In genomic region chr6:27650620-27651370, GRCh38 we compare ENCODE assay signal across 9 cellular contexts.
DNase-seq lines count a peak whose midpoint lies in the region; ATAC-seq and TF ChIP-seq lines count a peak whose summit lies in the region.
"Had no signal": no experiment of that assay in that cellular context is flagged by ENCODE, and none has a peak within 500 bp of the region (broad histone marks: within the 10 kb centered on the region; RNA-seq: fewer than 3 reads in every experiment).

No MANE protein-coding gene starts in this region.

- H3K4me1 Mint-ChIP-seq in activated CD4-positive, alpha-beta T cell treated with anti-CD3 and anti-CD28 coated beads, Interleukin-2, amount 10 ng/mL, durations not matched to agents 7 days and 5 days, result peaks cover 7% of the 10 kb centered on the region

- peaks cover 26% of the 10 kb centered on the region for H3K27me3 Mint-ChIP-seq in activated CD4-positive, alpha-beta T cell treated with anti-CD3 and anti-CD28 coated beads, Interleukin-2, amount 10 ng/mL, durations not matched to agents 7 days and 5 days

- no peak for TF ChIP-seq EP300 in stomach (IDR thresholded peaks at IDR 0.05)

- H3K36me3 ChIP-seq in iPS DF 6.9 (ENCODE audit: control insufficient read depth, insufficient read depth, low read length) (no peaks in the 10 kb centered on the region), stomach (no peaks in the 10 kb centered on the region), heart left ventricle (no peaks in the 10 kb centered on the region)
- H3K36me3 ChIP-seq: BLaER1 treated with 17β-estradiol and CSF1 and Interleukin-3, amounts not matched to agents 10 nM and 100 nM had no signal

- H3K4me1 ChIP-seq in iPS DF 6.9 (ENCODE audit: control insufficient read depth, insufficient read depth, low read length) (no peaks in the 10 kb centered on the region), stomach (no peaks in the 10 kb centered on the region), heart left ventricle (no peaks in the 10 kb centered on the region)
- H3K4me1 ChIP-seq: BLaER1 treated with 17β-estradiol and CSF1 and Interleukin-3, amounts not matched to agents 10 nM and 100 nM had no signal

- peak; percentile 64 to 87 for DNase-seq in NCI-H524 (lab: John Stamatoyannopoulos, UW)
- no peak for DNase-seq in NCI-H524 treated with DMSO at 0.1 percent for 48 hours (lab: John Stamatoyannopoulos, UW)
- peak; percentile 84 for DNase-seq in M059J (ENCODE audit: low read depth)
- peak; percentile 35 for DNase-seq in activated CD4-positive, alpha-beta T cell treated with anti-CD3 and anti-CD28 coated beads, Interleukin-2, amount 10 ng/mL, durations not matched to agents 7 days and 5 days
- DNase-seq in iPS DF 6.9 (ENCODE audit: low read depth, low spot score), result no peak
- peak; percentile 76 for DNase-seq in stimulated activated naive CD8-positive, alpha-beta T cell treated with anti-CD3 and anti-CD28 coated beads, Interleukin-15, Interleukin-2, amounts not matched to agents 100 U/mL and 50 U/mL, for 24 hours
- DNase-seq in stomach, result no peak
- DNase-seq in heart left ventricle, result no peak

- intact Hi-C loops in stomach (cut with DNase I; ENCODE audit: low total_unique reads), result no loop called here
- intact Hi-C loops in heart left ventricle (cut with DNase I), result no loop called here

- H3K4me3 ChIP-seq in iPS DF 6.9 (ENCODE audit: low read length) (peak overlapping the region; percentile 88; the same call in 1 of the 2 replicates), stomach (no peak overlapping the region), heart left ventricle (no peak overlapping the region)
- H3K4me3 ChIP-seq: BLaER1 treated with 17β-estradiol and CSF1 and Interleukin-3, amounts not matched to agents 10 nM and 100 nM had no signal

- ATAC-seq in stimulated activated naive CD8-positive, alpha-beta T cell treated with anti-CD3 and anti-CD28 coated beads, Interleukin-15, Interleukin-2, amounts not matched to agents 100 U/mL and 50 U/mL, for 24 hours, result peak; percentile 91
- ATAC-seq in heart left ventricle, result no peak

- no peak overlapping the region for H3K27ac ChIP-seq in iPS DF 6.9 (ENCODE audit: low read length)
- H3K27ac ChIP-seq in stomach, result no peak overlapping the region
- no peak overlapping the region for H3K27ac ChIP-seq in heart left ventricle
- H3K27ac ChIP-seq: BLaER1 treated with 17β-estradiol and CSF1 and Interleukin-3, amounts not matched to agents 10 nM and 100 nM had no signal

- H3K36me3 Mint-ChIP-seq in activated CD4-positive, alpha-beta T cell treated with anti-CD3 and anti-CD28 coated beads, Interleukin-2, amount 10 ng/mL, durations not matched to agents 7 days and 5 days (ENCODE audit: low read depth), result no peaks in the 10 kb centered on the region

- TF ChIP-seq CTCF in stomach (IDR thresholded peaks at IDR 0.05), result no peak
- no peak for TF ChIP-seq CTCF in heart left ventricle (IDR thresholded peaks at IDR 0.05)

- H3K9me3 Mint-ChIP-seq in activated CD4-positive, alpha-beta T cell treated with anti-CD3 and anti-CD28 coated beads, Interleukin-2, amount 10 ng/mL, durations not matched to agents 7 days and 5 days, result peaks cover 2% of the 10 kb centered on the region

- no peak overlapping the region for H3K4me3 Mint-ChIP-seq in activated CD4-positive, alpha-beta T cell treated with anti-CD3 and anti-CD28 coated beads, Interleukin-2, amount 10 ng/mL, durations not matched to agents 7 days and 5 days

- CTCF ChIA-PET in activated CD4-positive, alpha-beta T cell treated with anti-CD3 and anti-CD28 coated beads, Interleukin-2, amount 10 ng/mL, durations not matched to agents 7 days and 5 days (lab: Charles Lee), result no interaction called here

- H3K9me3 ChIP-seq in iPS DF 6.9 (ENCODE audit: control insufficient read depth, insufficient read depth, low read length) (no peaks in the 10 kb centered on the region), stomach (peaks cover 0 to 27% (median 25%) of the 10 kb centered on the region in 4 donors), heart left ventricle (peaks cover 0 to 5% (median 0%) of the 10 kb centered on the region in 12 donors)

- TF ChIP-seq POLR2A in stomach (IDR thresholded peaks at IDR 0.05) (no peak), heart left ventricle (IDR thresholded peaks at IDR 0.05) (no peak)

- no peak overlapping the region for H3K27ac Mint-ChIP-seq in activated CD4-positive, alpha-beta T cell treated with anti-CD3 and anti-CD28 coated beads, Interleukin-2, amount 10 ng/mL, durations not matched to agents 7 days and 5 days

- WGBS in iPS DF 6.9 (ENCODE audit: insufficient coverage, insufficient read length), result no CpG with 5 or more reads among the region's 17 CpGs
- 8 to 17% (median 12%) methylated on average over 17 of the region's 17 CpGs for WGBS in stomach, 5 donors
- WGBS in heart left ventricle, 4 donors, result 4 to 11% (median 7%) methylated on average over 17 of the region's 17 CpGs

- H3K27me3 ChIP-seq in iPS DF 6.9 (ENCODE audit: control insufficient read depth, insufficient read depth, low read length), result no peaks in the 10 kb centered on the region
- H3K27me3 ChIP-seq in stomach, result peaks cover 0 to 74% (median 22%) of the 10 kb centered on the region in 3 donors
- H3K27me3 ChIP-seq in heart left ventricle, result peaks cover 0 to 58% (median 25%) of the 10 kb centered on the region in 9 donors
- H3K27me3 ChIP-seq: BLaER1 treated with 17β-estradiol and CSF1 and Interleukin-3, amounts not matched to agents 10 nM and 100 nM had no signal

- POLR2A ChIA-PET in activated CD4-positive, alpha-beta T cell treated with anti-CD3 and anti-CD28 coated beads, Interleukin-2, amount 10 ng/mL, durations not matched to agents 7 days and 5 days (lab: Charles Lee), result no interaction called here

Comparison
In these comparisons a context has a peak if more than half of its experiments do, and no peak if none do; other contexts are left out.
1. DNase-seq: peak in NCI-H524 (2 of 2), M059J (single experiment), activated CD4-positive, alpha-beta T cell treated with anti-CD3 and anti-CD28 coated beads, Interleukin-2, amount 10 ng/mL, durations not matched to agents 7 days and 5 days (single experiment) and stimulated activated naive CD8-positive, alpha-beta T cell treated with anti-CD3 and anti-CD28 coated beads, Interleukin-15, Interleukin-2, amounts not matched to agents 100 U/mL and 50 U/mL, for 24 hours (single experiment); none in NCI-H524 treated with DMSO at 0.1 percent for 48 hours (single experiment), iPS DF 6.9 (single experiment), stomach (single experiment) and heart left ventricle (0 of 5).